26 cellular contexts compared by ENCODE assay signal in genomic region chr15:44082558-44083151, GRCh38.
DNase-seq lines count a peak whose midpoint lies in the region; ATAC-seq and TF ChIP-seq lines count a peak whose summit lies in the region.
"Had no signal": no experiment of that assay in that cellular context is flagged by ENCODE, and none has a peak within 500 bp of the region (broad histone marks: within the 10 kb centered on the region; RNA-seq: fewer than 3 reads in every experiment).

No MANE protein-coding gene starts in this region.

- no peak for TF ChIP-seq POLR2A in lower leg skin (IDR thresholded peaks at IDR 0.05)

- DNase-seq in A172 (ENCODE audit: low spot score): peak; percentile 28
- DNase-seq in Karpas-422: no peak
- peak; percentile 66 for DNase-seq in amniotic epithelial cell (ENCODE audit: low read depth)
- DNase-seq in fibroblast of mammary gland (ENCODE audit: low read depth): peak; percentile 24
- no peak for DNase-seq in lower leg skin (ENCODE audit: low spot score in 2 of 2)
- no peak for DNase-seq in activated CD4-positive, alpha-beta T cell treated with anti-CD3 and anti-CD28 coated beads for 4 hours
- no peak for DNase-seq in AML-193 (lab: John Stamatoyannopoulos, UW)
- DNase-seq: activated CD4-positive, alpha-beta T cell treated with anti-CD3 and anti-CD28 coated beads, Interleukin-2, amount 10 ng/mL, durations not matched to agents 24 days and 14 days; activated CD8-positive, alpha-beta memory T cell treated with anti-CD3 and anti-CD28 coated beads, Interleukin-2, amount 50 U/mL, for 48 hours; activated gamma-delta T cell treated with Interleukin-2 at 50 U/mL for 16 hours; amygdala; C1 segment of cervical spinal cord; cerebellar nuclear complex; foreskin melanocyte; H7; mesenchymal stem cell; MG63; naive B cell; NCI-H1694; NCI-H446 treated with DMSO at 0.1 percent for 48 hours; ovary; thyroid gland had no signal

- H3K9me2 ChIP-seq in Karpas-422 (replicated peaks; ENCODE audit: insufficient read depth, low read length): no peaks in the 10 kb centered on the region; the same call in 1 of the 2 replicates

- H3K4me3 ChIP-seq in Karpas-422 (ENCODE audit: low read length) (no peak overlapping the region), fibroblast of mammary gland (ENCODE audit: control insufficient read depth, low read depth, low read length) (no peak overlapping the region), lower leg skin (ENCODE audit: low read depth, poor library complexity, severe bottlenecking) (no peak overlapping the region)
- H3K4me3 ChIP-seq: MG63, ovary, thyroid gland had no signal

- no peak overlapping the region for H2AFZ ChIP-seq in Karpas-422 (ENCODE audit: low read length)

- H3K9ac ChIP-seq in Karpas-422 (ENCODE audit: low read length): no peak overlapping the region

- no peaks in the 10 kb centered on the region for H3K36me3 ChIP-seq in Karpas-422 (ENCODE audit: insufficient read depth, low read length)
- H3K36me3 ChIP-seq: MG63, ovary, thyroid gland had no signal

- peaks cover 25% of the 10 kb centered on the region for H3K4me1 ChIP-seq in Karpas-422 (ENCODE audit: low read length)
- H3K4me1 ChIP-seq: thyroid gland had no signal

- no peak overlapping the region for H3K27ac ChIP-seq in Karpas-422 (ENCODE audit: low read length)
- H3K27ac ChIP-seq: 22Rv1, ovary, thyroid gland had no signal

- H3K79me2 ChIP-seq in Karpas-422 (ENCODE audit: low read length): no peaks in the 10 kb centered on the region

- H3K4me2 ChIP-seq in Karpas-422 (ENCODE audit: low read depth, low read length, poor library complexity, severe bottlenecking): peak overlapping the region; percentile 17

- intact Hi-C loops in lower leg skin (cut with DNase I; ENCODE audit: low total_unique reads): no loop called here

- no peaks in the 10 kb centered on the region for H3K9me3 ChIP-seq in Karpas-422 (ENCODE audit: low read length)
- H3K9me3 ChIP-seq: ovary, thyroid gland had no signal

- TF ChIP-seq CTCF in fibroblast of mammary gland (conservative IDR thresholded peaks at IDR 0.05; ENCODE audit: control insufficient read depth, insufficient read depth, low read depth, low read length): no peak
- TF ChIP-seq CTCF in lower leg skin (IDR thresholded peaks at IDR 0.05): no peak

- peaks cover 2% of the 10 kb centered on the region; the same call in 1 of the 2 replicates for H3K27me3 ChIP-seq in Karpas-422 (ENCODE audit: low read length)
- H3K27me3 ChIP-seq: MG63, ovary, thyroid gland had no signal

- no peak for ATAC-seq in HG03460 (IDR thresholded peaks at IDR 0.05; ENCODE audit: unreplicated experiment)
- ATAC-seq: sciatic nerve; stimulated activated effector memory CD8-positive, alpha-beta T cell treated with anti-CD3 and anti-CD28 coated beads, Interleukin-12 subunit alpha, Interleukin-12 subunit beta, amount 100 ng/mL, for 72 hours had no signal

- WGBS in lower leg skin, 2 donors: 74 to 95% methylated on average over 1 of the region's 1 CpG

- no peaks in the 10 kb centered on the region for H4K20me1 ChIP-seq in Karpas-422 (ENCODE audit: insufficient read depth, low read depth, low read length)

Comparison
In these comparisons a context has a peak if more than half of its experiments do, and no peak if none do; other contexts are left out.
1. DNase-seq: peak in A172 (single experiment), amniotic epithelial cell (single experiment) and fibroblast of mammary gland (single experiment); none in Karpas-422 (single experiment), lower leg skin (0 of 2), activated CD4-positive, alpha-beta T cell treated with anti-CD3 and anti-CD28 coated beads for 4 hours (0 of 2) and AML-193 (0 of 2).